ENCODE assay signal across 8 cellular contexts in the genomic region with DNA sequence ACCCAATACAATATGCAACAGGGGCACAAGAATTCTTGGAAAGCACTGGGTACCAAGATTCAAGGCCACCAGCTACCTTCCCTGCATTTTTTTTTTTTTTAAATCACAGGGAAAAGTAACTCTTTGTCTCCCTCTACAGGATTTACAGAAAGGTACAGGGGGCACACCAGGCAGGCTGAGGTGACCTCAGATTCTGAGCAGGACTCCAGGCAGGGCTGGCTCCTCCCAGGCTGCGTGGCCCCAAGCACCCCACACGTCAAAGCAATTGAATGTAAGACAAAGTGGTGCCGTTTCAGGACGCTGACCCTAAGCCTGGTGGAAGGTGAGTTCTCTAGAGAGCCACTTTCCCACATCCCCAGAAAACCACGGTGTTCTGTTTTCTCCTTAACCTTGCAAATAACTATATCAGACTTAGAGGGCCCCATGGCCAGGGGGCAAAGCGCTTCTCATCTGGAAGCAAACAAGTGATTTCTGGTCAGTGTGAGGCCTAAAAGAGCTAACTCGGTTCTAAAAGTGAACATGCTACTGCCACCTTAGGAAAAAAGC.
DNase-seq lines count a peak whose midpoint lies in the region; ATAC-seq and TF ChIP-seq lines count a peak whose summit lies in the region.

No MANE protein-coding gene starts in this region.

- 50 to 57% (median 52%) methylated on average over 7 of the region's 7 CpGs for WGBS in ovary, 3 donors

- no peaks in the 10 kb centered on the region for H3K27me3 ChIP-seq in foreskin keratinocyte
- no peaks in the 10 kb centered on the region for H3K27me3 ChIP-seq in ovary

- no peaks in the 10 kb centered on the region for H3K36me3 ChIP-seq in ovary

- H3K9me3 ChIP-seq in ovary = no peaks in the 10 kb centered on the region

- TF ChIP-seq CTCF in foreskin keratinocyte (conservative IDR thresholded peaks at IDR 0.05) (peak; percentile 75), ovary (IDR thresholded peaks at IDR 0.05) (peak in 2 of 3 donors; percentile 46 to 51)

- DNase-seq in D341Med (ENCODE audit: low spot score) (peak; percentile 68), NAMALWA (ENCODE audit: low spot score) (peak; percentile 69), foreskin keratinocyte (peak in 1 of 2 donors; percentile 25), ovary (no peak), amygdala (lab: John Stamatoyannopoulos, UW) (no peak)
- DNase-seq in activated CD4-positive, alpha-beta T cell treated with anti-CD3 and anti-CD28 coated beads, Interleukin-2, amount 50 U/mL, for 1 hour = peak; percentile 8

- intact Hi-C loops in ovary (cut with DNase I) = loop anchor here in 1 of 4 donors (5.0 kb wide), 1 partner anchor 810 kb away; no protein-coding TSS in a partner anchor

- no peak for TF ChIP-seq EP300 in ovary (IDR thresholded peaks at IDR 0.05)

- H3K4me3 ChIP-seq in ovary = no peak overlapping the region

- ATAC-seq in GM19463 (IDR thresholded peaks at IDR 0.05; ENCODE audit: unreplicated experiment) = peak; percentile 81
- ATAC-seq in foreskin keratinocyte = peak; percentile 82
- ATAC-seq in HG03342 (IDR thresholded peaks at IDR 0.05; ENCODE audit: unreplicated experiment) = no peak

- TF ChIP-seq POLR2A in ovary (IDR thresholded peaks at IDR 0.05) = no peak

- H3K4me1 ChIP-seq in foreskin keratinocyte (no peaks in the 10 kb centered on the region), ovary (ENCODE audit: insufficient read depth) (peaks cover 3% of the 10 kb centered on the region)

- no peak overlapping the region for H3K27ac ChIP-seq in foreskin keratinocyte
- H3K27ac ChIP-seq in ovary = no peak overlapping the region

Comparison
In these comparisons a context has a peak if more than half of its experiments do, and no peak if none do; other contexts are left out.
1. DNase-seq: peak in D341Med (single experiment), NAMALWA (single experiment) and activated CD4-positive, alpha-beta T cell treated with anti-CD3 and anti-CD28 coated beads, Interleukin-2, amount 50 U/mL, for 1 hour (single experiment); none in ovary (0 of 5) and amygdala (0 of 56).